In genomic region chr12:15717940-15718567, GRCh38 we compare ENCODE assay signal across 27 cellular contexts.
DNase-seq lines count a peak whose midpoint lies in the region; ATAC-seq, FAIRE-seq and TF ChIP-seq lines count a peak whose summit lies in the region.
"Had no signal": no experiment of that assay in that cellular context is flagged by ENCODE, and none has a peak within 500 bp of the region (broad histone marks: within the 10 kb centered on the region; RNA-seq: fewer than 3 reads in every experiment).

No MANE protein-coding gene starts in this region.

- H4K20me1 ChIP-seq in fibroblast of lung (ENCODE audit: control insufficient read depth, extremely low read depth, insufficient read depth, low read length): no peaks in the 10 kb centered on the region

- H3K9me3 ChIP-seq in fibroblast of lung (ENCODE audit: control insufficient read depth, insufficient read depth, low read depth, low read length) (no peaks in the 10 kb centered on the region), sigmoid colon (no peaks in the 10 kb centered on the region)
- H3K9me3 ChIP-seq: SK-N-SH had no signal

- peaks cover 18% of the 10 kb centered on the region for H3K4me1 ChIP-seq in fibroblast of lung (ENCODE audit: control insufficient read depth, extremely low read depth, insufficient read depth, low read length)
- peaks cover 0 to 58% (median 55%) of the 10 kb centered on the region in 4 donors for H3K4me1 ChIP-seq in sigmoid colon

- DNase-seq in GM18507 (ENCODE audit: extremely low spot score, insufficient read length, low read depth) (no peak), NCI-H69 (lab: John Stamatoyannopoulos, UW) (peak; percentile 6), fibroblast of lung (ENCODE audit: low read depth in 2 of 2) (no peak), sigmoid colon (no peak)
- DNase-seq in activated CD8-positive, alpha-beta memory T cell treated with anti-CD3 and anti-CD28 coated beads, Interleukin-2, amount 50 U/mL, for 4 hours: no peak
- DNase-seq: activated CD4-positive, alpha-beta T cell treated with anti-CD3 and anti-CD28 coated beads for 36 hours; activated naive CD4-positive, alpha-beta T cell; activated T-cell treated with anti-CD3 and anti-CD28 coated beads, Interleukin-2, amount 50 U/mL, for 4 hours; amygdala; cortex of kidney; HCEC 1CT; left cardiac atrium; naive thymus-derived CD4-positive, alpha-beta T cell; NCI-H1436 treated with DMSO at 0.1 percent for 48 hours; NCI-H2171 treated with DMSO at 0.1 percent for 48 hours; NCI-H526; SK-N-SH; stimulated activated CD4-positive, alpha-beta T cell treated with anti-CD3 and anti-CD28 coated beads, Interleukin-12 subunit alpha, Interleukin-12 subunit beta, amount 100 ng/mL, for 4 hours; stimulated activated CD4-positive, alpha-beta T cell treated with anti-CD3 and anti-CD28 coated beads, Interleukin-4, amount 100 ng/mL, for 4 hours; stimulated activated naive CD4-positive, alpha-beta T cell treated with Interleukin-2 at 50 U/mL for 16 hours; T-helper 17 cell had no signal

- ATAC-seq in HG02571 (IDR thresholded peaks at IDR 0.05; ENCODE audit: unreplicated experiment) (no peak), GM19328 (IDR thresholded peaks at IDR 0.05; ENCODE audit: unreplicated experiment) (no peak), HG03342 (IDR thresholded peaks at IDR 0.05; ENCODE audit: unreplicated experiment) (no peak)
- ATAC-seq: activated CD4-positive, alpha-beta T cell treated with anti-CD3 and anti-CD28 coated beads for 36 hours; activated T-cell treated with anti-CD3 and anti-CD28 coated beads, Interleukin-2, amount 50 U/mL, for 4 hours; K562; left cardiac atrium; naive thymus-derived CD4-positive, alpha-beta T cell; T-helper 17 cell had no signal

- H3K36me3 ChIP-seq in fibroblast of lung (ENCODE audit: control insufficient read depth, insufficient read depth, low read length) (no peaks in the 10 kb centered on the region), sigmoid colon (no peaks in the 10 kb centered on the region)

- intact Hi-C loops in sigmoid colon (cut with DNase I): no loop called here

- H3K9ac ChIP-seq in fibroblast of lung (ENCODE audit: insufficient read depth, low read length): no peak overlapping the region
- H3K9ac ChIP-seq: SK-N-SH had no signal

- H3K79me2 ChIP-seq in fibroblast of lung (ENCODE audit: control insufficient read depth, insufficient read depth, low read length): peaks cover 71% of the 10 kb centered on the region

- H3K27ac ChIP-seq in fibroblast of lung (ENCODE audit: insufficient read depth, low read length): no peak overlapping the region
- H3K27ac ChIP-seq in sigmoid colon: peak overlapping the region in 3 of 4 donors; percentile 32 to 59 (median 54)
- H3K27ac ChIP-seq: C4-2B had no signal

- peak; percentile 18 for FAIRE-seq in GM18507 (lab: Jason Lieb, UNC)
- FAIRE-seq: GM12892, K562 had no signal

- H3K27me3 ChIP-seq in fibroblast of lung (ENCODE audit: control insufficient read depth, insufficient read depth, low read length) (no peaks in the 10 kb centered on the region), sigmoid colon (no peaks in the 10 kb centered on the region)

- TF ChIP-seq CTCF in fibroblast of lung (conservative IDR thresholded peaks at IDR 0.05 in 1 of 2, IDR thresholded peaks at IDR 0.05 in 1 of 2; ENCODE audit: low read depth in 1 of 2, low read length in 2 of 2) (no peak), sigmoid colon (IDR thresholded peaks at IDR 0.05) (no peak)

- H3K4me3 ChIP-seq in fibroblast of lung (replicated peaks in 1 of 4; ENCODE audit: control extremely low read depth in 1 of 4, insufficient read depth in 1 of 4, low read depth in 3 of 4, low read length in 4 of 4): no peak overlapping the region
- no peak overlapping the region for H3K4me3 ChIP-seq in sigmoid colon
- H3K4me3 ChIP-seq: K562 had no signal

- no peak for TF ChIP-seq POLR2A in sigmoid colon (IDR thresholded peaks at IDR 0.05)

- 43 to 65% methylated on average over 1 of the region's 1 CpG for WGBS in sigmoid colon, 2 donors

- TF ChIP-seq EP300 in sigmoid colon (IDR thresholded peaks at IDR 0.05): no peak

- H2AFZ ChIP-seq in fibroblast of lung (ENCODE audit: low read length): no peak overlapping the region

- peak overlapping the region; percentile 27 for H3K4me2 ChIP-seq in fibroblast of lung (ENCODE audit: extremely low read depth, insufficient read depth, low read length)
- H3K4me2 ChIP-seq: SK-N-SH had no signal
